Comparison of ENCODE assay signal across 8 cellular contexts in the genomic region with DNA sequence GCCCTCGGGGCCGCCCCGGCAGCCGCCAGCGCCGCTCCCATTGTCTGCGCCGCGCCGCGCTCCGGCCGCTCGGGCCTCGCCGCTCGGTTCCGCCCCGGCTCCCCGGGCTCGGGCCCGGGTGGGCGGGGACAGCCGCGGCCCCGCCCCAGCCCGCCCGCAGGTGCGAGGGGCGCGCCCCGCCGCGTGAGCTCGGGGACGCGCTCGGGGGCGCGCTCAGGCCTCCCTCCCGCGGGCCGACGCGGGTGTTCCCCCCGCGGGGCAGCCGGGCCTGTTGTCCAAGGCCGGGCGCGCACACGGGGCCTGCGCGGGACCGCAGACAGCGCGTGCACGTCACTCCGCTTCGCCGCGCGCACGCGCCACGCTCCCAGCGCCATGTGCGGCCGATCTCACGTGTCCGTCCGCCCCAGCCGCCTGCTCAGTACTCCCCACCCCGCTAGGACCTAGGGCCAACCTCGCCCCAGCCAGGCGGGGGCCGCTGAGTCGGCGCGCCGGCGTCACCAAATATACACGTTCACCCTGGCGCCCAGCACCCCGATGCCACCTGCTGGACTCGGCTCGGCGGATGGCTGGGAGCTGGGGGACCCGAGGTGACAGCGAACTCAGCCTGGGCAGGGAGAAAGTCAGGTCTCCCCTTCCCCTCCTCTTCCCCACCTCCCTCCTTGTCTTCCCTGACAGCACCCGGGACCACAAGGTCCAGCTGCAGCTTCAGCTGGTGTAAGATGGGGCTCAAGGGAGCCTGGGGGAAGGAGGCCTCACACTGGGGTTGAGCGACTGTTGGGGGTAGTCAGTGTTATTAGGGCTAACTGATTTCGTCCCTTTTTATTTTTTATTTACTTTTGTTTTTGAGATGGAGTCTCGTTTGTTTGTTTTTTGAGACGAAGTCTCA. TPM values are rescaled to one million over a fixed set of nuclear protein-coding genes. Genes with fewer than 3 reads are reported as not detected.
DNase-seq lines count a peak whose midpoint lies in the region; ATAC-seq, FAIRE-seq and TF ChIP-seq lines count a peak whose summit lies in the region.

No MANE protein-coding gene starts in this region.

- TF ChIP-seq CTCF in astrocyte (IDR thresholded peaks at IDR 0.05; ENCODE audit: insufficient read depth, low read depth, low read length): no peak
- peak; percentile 24 for TF ChIP-seq CTCF in retinal pigment epithelial cell (conservative IDR thresholded peaks at IDR 0.05; ENCODE audit: low read depth, low read length)

- H3K36me3 Mint-ChIP-seq in astrocyte (ENCODE audit: low read depth, unreplicated experiment): peaks cover 4% of the 10 kb centered on the region

- FAIRE-seq in astrocyte (lab: Jason Lieb, UNC): no peak

- H3K4me3 ChIP-seq in astrocyte (ENCODE audit: insufficient read depth, low read depth, low read length) (peak overlapping the region; percentile 80), retinal pigment epithelial cell (ENCODE audit: low read length) (peak overlapping the region; percentile 42)

- no peak overlapping the region for H3K27ac ChIP-seq in astrocyte (ENCODE audit: low read depth, low read length)

- H3K27me3 Mint-ChIP-seq in astrocyte (ENCODE audit: low read depth, unreplicated experiment): no peaks in the 10 kb centered on the region

- H3K4me1 ChIP-seq in astrocyte (ENCODE audit: insufficient read depth, low read length): peaks cover 18% of the 10 kb centered on the region

- peak overlapping the region; percentile 26 for H3K27ac Mint-ChIP-seq in astrocyte (ENCODE audit: unreplicated experiment)

- peak overlapping the region; percentile 89 for H3K9ac ChIP-seq in astrocyte (ENCODE audit: low read length)

- H2AFZ ChIP-seq in astrocyte (ENCODE audit: low read depth, low read length): peak overlapping the region; percentile 63

- H3K4me2 ChIP-seq in astrocyte (ENCODE audit: low read length): peak overlapping the region; percentile 98

- no peaks in the 10 kb centered on the region for H3K27me3 ChIP-seq in astrocyte (ENCODE audit: insufficient read depth, low read length)

- peak; percentile 75 for ATAC-seq in HG02798 (IDR thresholded peaks at IDR 0.05; ENCODE audit: poor library complexity, unreplicated experiment)

- DNase-seq in NCI-H1694 treated with DMSO at 0.1 percent for 48 hours (lab: John Stamatoyannopoulos, UW): peak; percentile 44
- DNase-seq in NCI-H1694 (lab: John Stamatoyannopoulos, UW): no peak
- DNase-seq in NCI-H128 (lab: John Stamatoyannopoulos, UW; ENCODE audit: unreplicated experiment): peak; percentile 78
- DNase-seq in T-helper 2 cell: peak; percentile 56 to 93 (median 75)
- DNase-seq in astrocyte (ENCODE audit: low read depth): peak; percentile 72
- peak; percentile 71 to 82 for DNase-seq in hippocampal formation (lab: John Stamatoyannopoulos, UW)
- peak; percentile 55 for DNase-seq in retinal pigment epithelial cell (ENCODE audit: low read depth)

- H3K9me3 ChIP-seq in astrocyte (ENCODE audit: insufficient read depth, low read depth, low read length): no peaks in the 10 kb centered on the region

- peaks cover 30% of the 10 kb centered on the region for H3K79me2 ChIP-seq in astrocyte (ENCODE audit: insufficient read depth, low read length)

- H3K4me3 Mint-ChIP-seq in astrocyte (ENCODE audit: unreplicated experiment): peak overlapping the region; percentile 71

- no peaks in the 10 kb centered on the region for H3K9me3 Mint-ChIP-seq in astrocyte (ENCODE audit: unreplicated experiment)

- H4K20me1 ChIP-seq in astrocyte (ENCODE audit: insufficient read depth, low read length): peaks cover 34% of the 10 kb centered on the region

- peaks cover 18% of the 10 kb centered on the region for H3K4me1 Mint-ChIP-seq in astrocyte (ENCODE audit: low read depth, unreplicated experiment)

- H3K36me3 ChIP-seq in astrocyte (ENCODE audit: insufficient read depth, low read length): no peaks in the 10 kb centered on the region

RNA-seq across cellular contexts. Expression of a gene that starts 14.3 kb away (rescaled TPM):
- 8.4 and 8.5 TPM in 2 replicates for total RNA-seq in astrocyte

RNA-seq across cellular contexts. Expression of a gene that starts 28.3 kb away (rescaled TPM):
- total RNA-seq in astrocyte: 41.2 and 46.6 TPM in 2 replicates

RNA-seq across cellular contexts. Expression of a gene that starts 59.7 kb away (rescaled TPM):
- not detected in 2 replicates for total RNA-seq in astrocyte
